ENCODE assay signal across 27 cellular contexts in genomic region chr2:220120004-220120403, GRCh38.
"Had no signal": no experiment of that assay in that cellular context is flagged by ENCODE, and none has a peak within 500 bp of the region (broad histone marks: within the 10 kb centered on the region; RNA-seq: fewer than 3 reads in every experiment).

No MANE protein-coding gene starts in this region.

- H3K4me3 Mint-ChIP-seq: mesothelial cell of epicardium; naive B cell; natural killer cell; nephron progenitor cell; neural progenitor cell; stimulated activated naive B cell treated with anti-CD40 and anti-IgM and Interleukin-4, amounts not matched to agents 10 μg/mL and 1 μg/mL and 100 μg/mL, for 72 hours had no signal

- H3K27ac ChIP-seq: lower lobe of right lung, neural progenitor cell, neutrophil, parathyroid adenoma, psoas muscle, right lobe of liver, stomach, testis, thyroid gland, transverse colon, upper lobe of right lung had no signal

- H3K36me3 ChIP-seq: lower lobe of right lung, neural progenitor cell, neutrophil, right lobe of liver, stomach, thyroid gland, transverse colon, upper lobe of right lung had no signal

- H3K4me2 ChIP-seq: neural progenitor cell, smooth muscle cell had no signal

- H3K79me2 ChIP-seq: parathyroid adenoma had no signal

- H3K4me1 ChIP-seq: lower lobe of right lung, neural progenitor cell, parathyroid adenoma, psoas muscle, right lobe of liver, stomach, testis, thyroid gland, transverse colon, upper lobe of right lung had no signal

- ATAC-seq: left lobe of liver; lower lobe of right lung; natural killer cell; psoas muscle; right lobe of liver; stimulated activated naive B cell treated with anti-CD40 and anti-IgM and Interleukin-4, amounts not matched to agents 10 μg/mL and 1 μg/mL and 100 μg/mL, for 72 hours; stimulated activated naive CD8-positive, alpha-beta T cell treated with anti-CD3 and anti-CD28 coated beads, Interleukin-15, Interleukin-2, amounts not matched to agents 100 U/mL and 50 U/mL, for 24 hours; upper lobe of right lung had no signal

- H3K27me3 Mint-ChIP-seq: naive B cell; stimulated activated naive B cell treated with anti-CD40 and anti-IgM and Interleukin-4, amounts not matched to agents 10 μg/mL and 1 μg/mL and 100 μg/mL, for 72 hours had no signal

- H3K27me3 ChIP-seq: neural progenitor cell, neutrophil, right lobe of liver, stomach, testis, thyroid gland, transverse colon, upper lobe of right lung had no signal

- H3K9me3 ChIP-seq: lower lobe of right lung, neutrophil, psoas muscle, right lobe of liver, testis, thyroid gland, transverse colon, upper lobe of right lung had no signal

- DNase-seq: hippocampal formation; kidney glomerular epithelial cell; left cardiac atrium; lower lobe of right lung; mesendoderm; naive B cell; natural killer cell; nephron progenitor cell; occipital lobe; psoas muscle; right lobe of liver; stimulated activated CD4-positive, alpha-beta T cell treated with anti-CD3 and anti-CD28 coated beads, Interleukin-2, amount 100 ng/mL, for 24 hours; stimulated activated CD4-positive, alpha-beta T cell treated with anti-CD3 and anti-CD28 coated beads, Interleukin-4, amount 100 ng/mL, for 1 hour; stimulated activated naive B cell treated with anti-CD40 and anti-IgM and Interleukin-4, amounts not matched to agents 10 μg/mL and 1 μg/mL and 100 μg/mL, for 72 hours; stimulated activated naive CD8-positive, alpha-beta T cell treated with anti-CD3 and anti-CD28 coated beads, Interleukin-15, Interleukin-2, amounts not matched to agents 100 U/mL and 50 U/mL, for 24 hours; stomach; testis; thyroid gland; transverse colon; upper lobe of right lung had no signal

- H3K9ac ChIP-seq: neural progenitor cell, parathyroid adenoma had no signal

- H3K4me3 ChIP-seq: lower lobe of right lung, neural progenitor cell, psoas muscle, right lobe of liver, smooth muscle cell, stomach, testis, thyroid gland, transverse colon, upper lobe of right lung had no signal

- H2AFZ ChIP-seq: neural progenitor cell, parathyroid adenoma had no signal

- FAIRE-seq: urothelium cell line had no signal

- H3K4me1 Mint-ChIP-seq: mesothelial cell of epicardium; naive B cell; natural killer cell; nephron progenitor cell; neural progenitor cell; stimulated activated naive B cell treated with anti-CD40 and anti-IgM and Interleukin-4, amounts not matched to agents 10 μg/mL and 1 μg/mL and 100 μg/mL, for 72 hours had no signal

- H3K27ac Mint-ChIP-seq: mesothelial cell of epicardium; naive B cell; natural killer cell; nephron progenitor cell; stimulated activated naive B cell treated with anti-CD40 and anti-IgM and Interleukin-4, amounts not matched to agents 10 μg/mL and 1 μg/mL and 100 μg/mL, for 72 hours had no signal

- H3K36me3 Mint-ChIP-seq: mesothelial cell of epicardium; naive B cell; natural killer cell; neural progenitor cell; stimulated activated naive B cell treated with anti-CD40 and anti-IgM and Interleukin-4, amounts not matched to agents 10 μg/mL and 1 μg/mL and 100 μg/mL, for 72 hours had no signal
